ENCODE assay signal across 8 cellular contexts in genomic region chr9:136372561-136373299, GRCh38. TPM values are rescaled to one million over a fixed set of nuclear protein-coding genes. Genes with fewer than 3 reads are reported as not detected.
DNase-seq lines count a peak whose midpoint lies in the region; ATAC-seq and TF ChIP-seq lines count a peak whose summit lies in the region.

No MANE protein-coding gene starts in this region.

- ATAC-seq in esophagus mucosa (peak; percentile 68), HG03521 (IDR thresholded peaks at IDR 0.05; ENCODE audit: unreplicated experiment) (no peak)

- no peak overlapping the region for H3K4me3 ChIP-seq in SJSA1

- H3K4me1 Mint-ChIP-seq in nephron, result no peaks in the 10 kb centered on the region

- peaks cover 16% of the 10 kb centered on the region for H3K4me1 ChIP-seq in SJSA1 (replicated peaks)

- no peaks in the 10 kb centered on the region for H3K36me3 Mint-ChIP-seq in nephron (ENCODE audit: low read depth)

- peak in 1 of 3 experiments; percentile 37 for TF ChIP-seq CTCF in nephron (IDR thresholded peaks at IDR 0.05; ENCODE audit: unreplicated experiment in 3 of 3)

- no peaks in the 10 kb centered on the region for H3K27me3 ChIP-seq in SJSA1 (replicated peaks)

- DNase-seq in activated CD8-positive, alpha-beta memory T cell treated with anti-CD3 and anti-CD28 coated beads, Interleukin-2, amount 50 U/mL, for 48 hours, result peak; percentile 69
- DNase-seq in activated CD8-positive, alpha-beta memory T cell treated with anti-CD3 and anti-CD28 coated beads for 24 hours, result no peak
- DNase-seq in SJSA1 (ENCODE audit: low read depth in 1 of 2, low spot score in 2 of 2) (peak; percentile 59 to 70), NK-92 (lab: John Stamatoyannopoulos, UW; ENCODE audit: unreplicated experiment) (no peak), NCI-H774 (lab: John Stamatoyannopoulos, UW) (no peak)

- H3K9me3 Mint-ChIP-seq in nephron, result no peaks in the 10 kb centered on the region

- H3K27me3 Mint-ChIP-seq in nephron (ENCODE audit: low read depth), result no peaks in the 10 kb centered on the region

- peak overlapping the region in 2 of 3 experiments; percentile 43 to 81 for H3K27ac Mint-ChIP-seq in nephron

- no peaks in the 10 kb centered on the region for H3K9me3 ChIP-seq in SJSA1 (replicated peaks)

- H3K4me3 Mint-ChIP-seq in nephron, result peak overlapping the region in 1 of 3 experiments; percentile 30

- H3K27ac ChIP-seq in SJSA1, result no peak overlapping the region

- H3K36me3 ChIP-seq in SJSA1, result no peaks in the 10 kb centered on the region; the same call in none of the 2 replicates

RNA-seq across cellular contexts. Expression of gene CARD9, which starts 0.7 kb away (rescaled TPM):
- 0.16 and 0.32 TPM in 2 replicates for total RNA-seq in SJSA1 (2014; rRNA removed; shearing (Covaris generic))
- total RNA-seq in esophagus mucosa, result 0.80 TPM

RNA-seq across cellular contexts. Expression of gene DNLZ, which starts 9.2 kb away (rescaled TPM):
- 43.0 and 79.2 TPM in 2 replicates for total RNA-seq in SJSA1 (2014; rRNA removed; shearing (Covaris generic))
- 12.1 TPM for total RNA-seq in esophagus mucosa

RNA-seq across cellular contexts. Expression of gene SNAPC4, which starts 27.2 kb away (rescaled TPM):
- total RNA-seq in SJSA1 (2014; rRNA removed; shearing (Covaris generic)), result 3.7 and 6.3 TPM in 2 replicates
- 3.7 TPM for total RNA-seq in esophagus mucosa

RNA-seq across cellular contexts. Expression of gene ENTR1, which starts 37.7 kb away (rescaled TPM):
- 25.3 and 34.8 TPM in 2 replicates for total RNA-seq in SJSA1 (2014; rRNA removed; shearing (Covaris generic))
- 22.8 TPM for total RNA-seq in esophagus mucosa

RNA-seq across cellular contexts. Expression of gene PMPCA, which starts 37.7 kb away (rescaled TPM):
- 47.9 and 58.4 TPM in 2 replicates for total RNA-seq in SJSA1 (2014; rRNA removed; shearing (Covaris generic))
- 29.4 TPM for total RNA-seq in esophagus mucosa

Comparison
In these comparisons a context has a peak if more than half of its experiments do, and no peak if none do; other contexts are left out.
1. DNase-seq: peak in activated CD8-positive, alpha-beta memory T cell treated with anti-CD3 and anti-CD28 coated beads, Interleukin-2, amount 50 U/mL, for 48 hours (single experiment) and SJSA1 (2 of 2); none in activated CD8-positive, alpha-beta memory T cell treated with anti-CD3 and anti-CD28 coated beads for 24 hours (single experiment), NK-92 (single experiment) and NCI-H774 (single experiment).